In genomic region chr12:120220838-120221575, GRCh38 we compare ENCODE assay signal across 19 cellular contexts. TPM values are rescaled to one million over a fixed set of nuclear protein-coding genes. Genes with fewer than 3 reads are reported as not detected.
DNase-seq lines count a peak whose midpoint lies in the region; ATAC-seq and TF ChIP-seq lines count a peak whose summit lies in the region.
"Had no signal": no experiment of that assay in that cellular context is flagged by ENCODE, and none has a peak within 500 bp of the region (broad histone marks: within the 10 kb centered on the region; RNA-seq: fewer than 3 reads in every experiment).

No MANE protein-coding gene starts in this region.

- no peak for DNase-seq in activated naive CD4-positive, alpha-beta T cell treated with anti-CD3 and anti-CD28 coated beads, Interleukin-2, amount 10 ng/mL, durations not matched to agents 7 days and 5 days
- DNase-seq in adipocyte (ENCODE audit: low read depth), result no peak
- DNase-seq in medulla oblongata (ENCODE audit: extremely low spot score), result peak; percentile 61
- DNase-seq in tibial nerve (ENCODE audit: low spot score in 2 of 2), result no peak
- DNase-seq in cerebellar cortex (ENCODE audit: low spot score), result no peak
- DNase-seq in NCI-H1417 (lab: John Stamatoyannopoulos, UW), result no peak
- DNase-seq: activated CD4-positive, alpha-beta T cell treated with anti-CD3 and anti-CD28 coated beads for 4 hours; body of pancreas; CD4-positive, CD25-positive, alpha-beta regulatory T cell; HCEC 1CT; left cardiac atrium; NCI-H2029; stimulated activated CD4-positive, alpha-beta T cell treated with anti-CD3 and anti-CD28 coated beads, Interleukin-12 subunit alpha, Interleukin-12 subunit beta, amount 100 ng/mL, for 4 hours had no signal

- H3K27me3 Mint-ChIP-seq in activated naive CD4-positive, alpha-beta T cell treated with anti-CD3 and anti-CD28 coated beads, Interleukin-2, amount 50 U/mL, for 24 hours, result no peaks in the 10 kb centered on the region
- H3K27me3 Mint-ChIP-seq in activated naive CD4-positive, alpha-beta T cell treated with anti-CD3 and anti-CD28 coated beads, Interleukin-2, amount 10 ng/mL, durations not matched to agents 7 days and 5 days, result no peaks in the 10 kb centered on the region
- H3K27me3 Mint-ChIP-seq: activated naive CD8-positive, alpha-beta T cell; CD4-positive, CD25-positive, alpha-beta regulatory T cell; dendritic cell treated with granulocyte-macrophage colony-stimulating factor and Interleukin-4, amounts not matched to agents 40 ng/mL and 50 ng/mL, for 4 days had no signal

- H3K27me3 ChIP-seq in adipocyte (replicated peaks; ENCODE audit: control insufficient read depth, insufficient read depth, low read length) (no peaks in the 10 kb centered on the region), tibial nerve (no peaks in the 10 kb centered on the region)
- H3K27me3 ChIP-seq: body of pancreas had no signal

- CTCF ChIA-PET in activated naive CD4-positive, alpha-beta T cell treated with anti-CD3 and anti-CD28 coated beads, Interleukin-2, amount 10 ng/mL, durations not matched to agents 7 days and 5 days (lab: Charles Lee), result interaction anchor here (1.2 to 14.9 kb wide), 3 partner anchors 9 to 40 kb away, joined by 4 to 773 read pairs (median 8); partner anchors contain the start of genes PXN and RPLP0

- peaks cover 3% of the 10 kb centered on the region for H3K36me3 Mint-ChIP-seq in activated naive CD4-positive, alpha-beta T cell treated with anti-CD3 and anti-CD28 coated beads, Interleukin-2, amount 50 U/mL, for 24 hours
- peaks cover 50% of the 10 kb centered on the region for H3K36me3 Mint-ChIP-seq in activated naive CD4-positive, alpha-beta T cell treated with anti-CD3 and anti-CD28 coated beads, Interleukin-2, amount 10 ng/mL, durations not matched to agents 7 days and 5 days
- H3K36me3 Mint-ChIP-seq: activated naive CD8-positive, alpha-beta T cell had no signal

- TF ChIP-seq POLR2A in tibial nerve (IDR thresholded peaks at IDR 0.05), result no peak

- peak in 1 of 2 donors; percentile 40 for TF ChIP-seq EP300 in tibial nerve (IDR thresholded peaks at IDR 0.05)

- H3K9me3 ChIP-seq in adipocyte (ENCODE audit: control insufficient read depth, low read length), result no peaks in the 10 kb centered on the region
- no peaks in the 10 kb centered on the region for H3K9me3 ChIP-seq in tibial nerve
- H3K9me3 ChIP-seq: body of pancreas, thoracic aorta had no signal

- no peak for TF ChIP-seq CTCF in tibial nerve (IDR thresholded peaks at IDR 0.05)

- 41 to 50% methylated on average over 10 of the region's 10 CpGs for WGBS in tibial nerve, 2 donors

- H3K9me3 Mint-ChIP-seq in activated naive CD4-positive, alpha-beta T cell treated with anti-CD3 and anti-CD28 coated beads, Interleukin-2, amount 50 U/mL, for 24 hours, result no peaks in the 10 kb centered on the region
- no peaks in the 10 kb centered on the region for H3K9me3 Mint-ChIP-seq in activated naive CD4-positive, alpha-beta T cell treated with anti-CD3 and anti-CD28 coated beads, Interleukin-2, amount 10 ng/mL, durations not matched to agents 7 days and 5 days
- H3K9me3 Mint-ChIP-seq: CD4-positive, CD25-positive, alpha-beta regulatory T cell; dendritic cell treated with granulocyte-macrophage colony-stimulating factor and Interleukin-4, amounts not matched to agents 40 ng/mL and 50 ng/mL, for 4 days; mesothelial cell of epicardium had no signal

- H3K4me3 Mint-ChIP-seq in activated naive CD4-positive, alpha-beta T cell treated with anti-CD3 and anti-CD28 coated beads, Interleukin-2, amount 50 U/mL, for 24 hours, result no peak overlapping the region
- H3K4me3 Mint-ChIP-seq in activated naive CD4-positive, alpha-beta T cell treated with anti-CD3 and anti-CD28 coated beads, Interleukin-2, amount 10 ng/mL, durations not matched to agents 7 days and 5 days, result no peak overlapping the region
- H3K4me3 Mint-ChIP-seq: activated naive CD8-positive, alpha-beta T cell; dendritic cell treated with granulocyte-macrophage colony-stimulating factor and Interleukin-4, amounts not matched to agents 40 ng/mL and 50 ng/mL, for 4 days; mesothelial cell of epicardium had no signal

- H3K36me3 ChIP-seq in adipocyte (ENCODE audit: control insufficient read depth, insufficient read depth, low read length, severe bottlenecking), result peaks cover 68% of the 10 kb centered on the region
- H3K36me3 ChIP-seq in tibial nerve, result peaks cover 8 to 83% (median 21%) of the 10 kb centered on the region in 3 donors

- H3K4me3 ChIP-seq in adipocyte (ENCODE audit: low read length) (no peak overlapping the region), tibial nerve (no peak overlapping the region)
- H3K4me3 ChIP-seq: body of pancreas, thoracic aorta had no signal

- peaks cover 24% of the 10 kb centered on the region for H3K4me1 ChIP-seq in adipocyte (ENCODE audit: control insufficient read depth, insufficient read depth, low read length)
- H3K4me1 ChIP-seq in tibial nerve, result peaks cover 0 to 70% (median 17%) of the 10 kb centered on the region in 4 donors

- ATAC-seq in HG03159 (IDR thresholded peaks at IDR 0.05; ENCODE audit: unreplicated experiment), result no peak
- ATAC-seq: body of pancreas, left cardiac atrium had no signal

- H3K4me1 Mint-ChIP-seq in activated naive CD4-positive, alpha-beta T cell treated with anti-CD3 and anti-CD28 coated beads, Interleukin-2, amount 50 U/mL, for 24 hours, result peaks cover 11% of the 10 kb centered on the region
- H3K4me1 Mint-ChIP-seq in activated naive CD4-positive, alpha-beta T cell treated with anti-CD3 and anti-CD28 coated beads, Interleukin-2, amount 10 ng/mL, durations not matched to agents 7 days and 5 days, result peaks cover 13% of the 10 kb centered on the region

- peak overlapping the region; percentile 28 to 84 (median 56) for H3K27ac ChIP-seq in tibial nerve
- H3K27ac ChIP-seq: body of pancreas, thoracic aorta had no signal

- peak overlapping the region; percentile 47 for H3K9ac ChIP-seq in adipocyte (ENCODE audit: low read length)

- peak overlapping the region; percentile 41 for H3K27ac Mint-ChIP-seq in activated naive CD4-positive, alpha-beta T cell treated with anti-CD3 and anti-CD28 coated beads, Interleukin-2, amount 50 U/mL, for 24 hours
- H3K27ac Mint-ChIP-seq in activated naive CD4-positive, alpha-beta T cell treated with anti-CD3 and anti-CD28 coated beads, Interleukin-2, amount 10 ng/mL, durations not matched to agents 7 days and 5 days, result no peak overlapping the region
- H3K27ac Mint-ChIP-seq: activated naive CD8-positive, alpha-beta T cell; dendritic cell treated with granulocyte-macrophage colony-stimulating factor and Interleukin-4, amounts not matched to agents 40 ng/mL and 50 ng/mL, for 4 days; mesothelial cell of epicardium had no signal

RNA-seq across cellular contexts. Expression of gene RPLP0, which starts 20.1 kb away (rescaled TPM):
- 1,000 to 10,000 TPM; 1,234 to 2,921 (median 1,418) TPM for total RNA-seq in tibial nerve

RNA-seq across cellular contexts. Expression of gene GCN1, which starts 26.5 kb away (rescaled TPM):
- 100 to 1,000 TPM in 2 of 4 donors, 10 to 100 TPM in 2; 44.6 to 138 (median 106) TPM for total RNA-seq in tibial nerve

RNA-seq across cellular contexts. Expression of gene PXN, which starts 44.5 kb away (rescaled TPM):
- 100 to 1,000 TPM; 217 to 428 (median 330) TPM for total RNA-seq in tibial nerve
